Comparison of ENCODE assay signal across 12 cellular contexts in the genomic region with DNA sequence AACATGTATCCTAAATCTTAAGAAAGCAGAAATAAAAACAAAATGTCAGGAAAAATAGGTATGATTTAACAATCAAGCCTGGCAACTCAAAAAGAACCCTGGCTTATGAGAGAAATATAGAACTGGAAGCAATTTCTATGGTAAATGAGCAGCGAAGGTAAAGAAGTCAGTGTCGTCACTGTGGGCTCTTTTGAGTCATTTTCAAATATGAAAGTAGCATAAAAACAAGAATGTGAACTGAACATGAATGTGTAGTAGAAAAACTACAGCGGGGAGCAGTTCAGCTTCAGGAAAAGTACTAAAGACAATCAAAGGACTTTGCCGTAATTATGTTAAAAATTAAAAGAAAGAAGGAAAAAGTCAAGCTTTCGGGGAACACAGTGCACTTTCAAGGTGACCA. TPM values are rescaled to one million over a fixed set of nuclear protein-coding genes. Genes with fewer than 3 reads are reported as not detected.
A peak's percentile ranks its signal among the peaks of the same experiment; 100 is the strongest.
DNase-seq lines count a peak whose midpoint lies in the region; ATAC-seq and TF ChIP-seq lines count a peak whose summit lies in the region.
"Had no signal": no experiment of that assay in that cellular context is flagged by ENCODE, and none has a peak within 500 bp of the region (broad histone marks: within the 10 kb centered on the region; RNA-seq: fewer than 3 reads in every experiment).

No MANE protein-coding gene starts in this region.

- ATAC-seq in GM18907 (IDR thresholded peaks at IDR 0.05; ENCODE audit: unreplicated experiment) (peak; percentile 76), HG02610 (IDR thresholded peaks at IDR 0.05; ENCODE audit: unreplicated experiment) (peak; percentile 93)
- ATAC-seq in CD4-positive, alpha-beta T cell (ENCODE audit: poor library complexity), result no peak

- no peaks in the 10 kb centered on the region for H3K4me1 ChIP-seq in CD8-positive, alpha-beta memory T cell (ENCODE audit: insufficient read depth, low read length)
- H3K4me1 ChIP-seq in HUES6 (ENCODE audit: control insufficient read depth, insufficient read depth, low read length), result peaks cover 15% of the 10 kb centered on the region

- no peak overlapping the region for H3K4me3 Mint-ChIP-seq in CD8-positive, alpha-beta memory T cell
- no peak overlapping the region for H3K4me3 Mint-ChIP-seq in CD4-positive, alpha-beta T cell
- H3K4me3 Mint-ChIP-seq: B cell had no signal

- H3K9me3 ChIP-seq in CD8-positive, alpha-beta memory T cell (ENCODE audit: low read length), result no peaks in the 10 kb centered on the region
- H3K9me3 ChIP-seq in HUES6 (ENCODE audit: control insufficient read depth, insufficient read depth, low read depth, low read length), result no peaks in the 10 kb centered on the region
- no peaks in the 10 kb centered on the region for H3K9me3 ChIP-seq in CD4-positive, alpha-beta T cell (ENCODE audit: control insufficient read depth, low read length)

- no peaks in the 10 kb centered on the region for H3K27me3 ChIP-seq in CD8-positive, alpha-beta memory T cell (ENCODE audit: insufficient read depth, low read length, poor library complexity, severe bottlenecking)
- H3K27me3 ChIP-seq in HUES6 (ENCODE audit: control insufficient read depth, insufficient read depth, low read length), result no peaks in the 10 kb centered on the region
- no peaks in the 10 kb centered on the region for H3K27me3 ChIP-seq in CD4-positive, alpha-beta T cell (ENCODE audit: control insufficient read depth, insufficient read depth, low read length)

- CTCF ChIA-PET in CD8-positive, alpha-beta memory T cell (lab: Charles Lee), result no interaction called here
- CTCF ChIA-PET in CD4-positive, alpha-beta T cell (lab: Charles Lee), result no interaction called here

- peak overlapping the region in 5 of 8 donors; percentile 3 to 55 (median 40) for H3K27ac Mint-ChIP-seq in CD8-positive, alpha-beta memory T cell
- no peak overlapping the region for H3K27ac Mint-ChIP-seq in CD4-positive, alpha-beta T cell
- H3K27ac Mint-ChIP-seq: B cell had no signal

- H3K4me3 ChIP-seq in CD8-positive, alpha-beta memory T cell (ENCODE audit: low read length), result no peak overlapping the region
- no peak overlapping the region for H3K4me3 ChIP-seq in HUES6 (ENCODE audit: low read depth, low read length)

- intact Hi-C loops in CD4-positive, alpha-beta T cell (cut with DNase I, micrococcal nuclease), result no loop called here

- H3K27ac ChIP-seq in CD8-positive, alpha-beta memory T cell (ENCODE audit: low read depth, low read length), result no peak overlapping the region
- peak overlapping the region; percentile 89 for H3K27ac ChIP-seq in HUES6 (ENCODE audit: low read depth, low read length)
- no peak overlapping the region for H3K27ac ChIP-seq in CD4-positive, alpha-beta T cell (ENCODE audit: low read depth, low read length)

- H3K36me3 Mint-ChIP-seq in CD8-positive, alpha-beta memory T cell, result peaks cover 21 to 85% (median 36%) of the 10 kb centered on the region in 3 donors
- H3K36me3 Mint-ChIP-seq in CD4-positive, alpha-beta T cell (ENCODE audit: low read depth), result peaks cover 93% of the 10 kb centered on the region

- H3K36me3 ChIP-seq in CD8-positive, alpha-beta memory T cell (ENCODE audit: insufficient read depth, low read length), result peaks cover 53% of the 10 kb centered on the region
- H3K36me3 ChIP-seq in HUES6 (ENCODE audit: control insufficient read depth, insufficient read depth, low read length), result peaks cover 75% of the 10 kb centered on the region

- DNase-seq in CD8-positive, alpha-beta memory T cell, result no peak
- no peak for DNase-seq in CD4-positive, alpha-beta T cell
- DNase-seq in HuH-7.5 (ENCODE audit: low spot score), result no peak
- DNase-seq in NCI-H1930 (lab: John Stamatoyannopoulos, UW), result no peak
- no peak for DNase-seq in GF-D8 (lab: John Stamatoyannopoulos, UW)
- DNase-seq: IMR-90, NCI-H2029, small intestine had no signal

- TF ChIP-seq CTCF in CD4-positive, alpha-beta T cell (IDR thresholded peaks at IDR 0.05), result no peak

- H3K27me3 Mint-ChIP-seq in CD8-positive, alpha-beta memory T cell, result no peaks in the 10 kb centered on the region
- no peaks in the 10 kb centered on the region for H3K27me3 Mint-ChIP-seq in CD4-positive, alpha-beta T cell
- H3K27me3 Mint-ChIP-seq: B cell had no signal

- H3K9ac ChIP-seq in HUES6 (ENCODE audit: low read length), result peak overlapping the region; percentile 41

- POLR2A ChIA-PET in CD8-positive, alpha-beta memory T cell (lab: Charles Lee), result no interaction called here
- POLR2A ChIA-PET in CD4-positive, alpha-beta T cell (lab: Charles Lee), result no interaction called here

- H3K9me3 Mint-ChIP-seq in CD8-positive, alpha-beta memory T cell, result no peaks in the 10 kb centered on the region
- H3K9me3 Mint-ChIP-seq in CD4-positive, alpha-beta T cell, result no peaks in the 10 kb centered on the region

- H3K4me1 Mint-ChIP-seq in CD8-positive, alpha-beta memory T cell, result peaks cover 7 to 21% (median 18%) of the 10 kb centered on the region in 3 donors
- H3K4me1 Mint-ChIP-seq in CD4-positive, alpha-beta T cell (ENCODE audit: low read depth), result peaks cover 10% of the 10 kb centered on the region
- H3K4me1 Mint-ChIP-seq: B cell had no signal

RNA-seq across cellular contexts. Expression of gene LSG1, which starts 17.5 kb away (rescaled TPM):
- total RNA-seq in CD8-positive, alpha-beta memory T cell, result 10 to 100 TPM; 65.2 to 68.8 TPM
- polyA plus RNA-seq in CD8-positive, alpha-beta memory T cell, result 39.3 TPM
- 10 to 100 TPM; 37.9 to 44.6 TPM for total RNA-seq in CD4-positive, alpha-beta T cell

RNA-seq across cellular contexts. Expression of gene TMEM44, which starts 21.2 kb away (rescaled TPM):
- 1 to 10 TPM; 3.0 to 5.7 TPM for total RNA-seq in CD8-positive, alpha-beta memory T cell
- 2.6 TPM for polyA plus RNA-seq in CD8-positive, alpha-beta memory T cell
- total RNA-seq in CD4-positive, alpha-beta T cell, result 1 to 10 TPM in 1 of 2 experiments, under 1 TPM in 1; 0.98 to 1.1 TPM

RNA-seq across cellular contexts. Expression of gene FAM43A, which starts 31.2 kb away (rescaled TPM):
- total RNA-seq in CD8-positive, alpha-beta memory T cell, result 10 to 100 TPM; 14.5 to 14.9 TPM
- polyA plus RNA-seq in CD8-positive, alpha-beta memory T cell, result 19.6 TPM
- 1 to 10 TPM; 2.4 to 2.6 TPM for total RNA-seq in CD4-positive, alpha-beta T cell

Comparison
In these comparisons a context has a peak if more than half of its experiments do, and no peak if none do; other contexts are left out.
1. RNA of gene FAM43A, which starts 31.2 kb away (total RNA-seq): 14.5 to 14.9 TPM in CD8-positive, alpha-beta memory T cell; 2.4 to 2.6 TPM in CD4-positive, alpha-beta T cell; every median in the first group is over 4 times any median in the second.